Comparison of ENCODE assay signal across 27 cellular contexts in genomic region chr4:103264905-103265304, GRCh38.
"Had no signal": no experiment of that assay in that cellular context is flagged by ENCODE, and none has a peak within 500 bp of the region (broad histone marks: within the 10 kb centered on the region; RNA-seq: fewer than 3 reads in every experiment).

No MANE protein-coding gene starts in this region.

- ATAC-seq: stimulated activated effector memory CD8-positive, alpha-beta T cell treated with anti-CD3 and anti-CD28 coated beads, Interleukin-12 subunit alpha, Interleukin-12 subunit beta, amount 100 ng/mL, for 72 hours; stimulated activated memory B cell treated with anti-CD40 and anti-IgM and Interleukin-4, amounts not matched to agents 10 μg/mL and 1 μg/mL and 100 μg/mL, for 72 hours; stimulated activated naive B cell treated with anti-CD40 and anti-IgM and Interleukin-4, amounts not matched to agents 10 μg/mL and 1 μg/mL and 100 μg/mL, for 72 hours; stimulated activated naive CD8-positive, alpha-beta T cell treated with anti-CD3 and anti-CD28 coated beads, Interleukin-15, amount 100 ng/mL, for 72 hours; stimulated activated naive CD8-positive, alpha-beta T cell treated with anti-CD3 and anti-CD28 coated beads, Interleukin-15, Interleukin-2, amounts not matched to agents 100 U/mL and 50 U/mL, for 24 hours; upper lobe of right lung had no signal

- H3K27me3 ChIP-seq: stomach, suprapubic skin, testis, thyroid gland, tibial artery, tibial nerve, transverse colon, upper lobe of left lung, upper lobe of right lung, uterus, vagina had no signal

- H3K27ac ChIP-seq: stomach, suprapubic skin, testis, thoracic aorta, thyroid gland, tibial artery, tibial nerve, transverse colon, upper lobe of left lung, upper lobe of right lung, uterus, vagina had no signal

- H3K4me1 ChIP-seq: stomach, suprapubic skin, testis, thyroid gland, tibial artery, tibial nerve, transverse colon, upper lobe of left lung, upper lobe of right lung, uterus, vagina had no signal

- H3K4me3 ChIP-seq: stomach, suprapubic skin, testis, thoracic aorta, thyroid gland, tibial artery, tibial nerve, transverse colon, upper lobe of left lung, upper lobe of right lung, uterus, vagina had no signal

- DNase-seq: stimulated activated CD4-positive, alpha-beta T cell treated with anti-CD3 and anti-CD28 coated beads, Interleukin-2, amount 100 ng/mL, for 48 hours; stimulated activated CD4-positive, alpha-beta T cell treated with anti-CD3 and anti-CD28 coated beads, Interleukin-4, amount 100 ng/mL, for 1 hour; stimulated activated CD4-positive, alpha-beta T cell treated with anti-CD3 and anti-CD28 coated beads, Interleukin-4, amount 100 ng/mL, for 24 hours; stimulated activated CD4-positive, alpha-beta T cell treated with anti-CD3 and anti-CD28 coated beads, Interleukin-4, amount 100 ng/mL, for 4 hours; stimulated activated CD8-positive, alpha-beta memory T cell treated with anti-CD3 and anti-CD28 coated beads, Interleukin-4, amount 100 ng/mL, for 48 hours; stimulated activated naive B cell treated with anti-CD40 and anti-IgM and Interleukin-4, amounts not matched to agents 10 μg/mL and 1 μg/mL and 100 μg/mL, for 72 hours; stimulated activated naive CD4-positive, alpha-beta T cell; stimulated activated naive CD4-positive, alpha-beta T cell treated with Interleukin-2 at 50 U/mL for 16 hours; stimulated activated naive CD8-positive, alpha-beta T cell treated with anti-CD3 and anti-CD28 coated beads, Interleukin-15, amount 100 ng/mL, for 72 hours; stimulated activated naive CD8-positive, alpha-beta T cell treated with anti-CD3 and anti-CD28 coated beads, Interleukin-15, Interleukin-2, amounts not matched to agents 100 U/mL and 50 U/mL, for 24 hours; stomach; substantia nigra; testis; thyroid gland; tibial artery; transverse colon; trophoblast cell; upper lobe of left lung; upper lobe of right lung; uterus had no signal

- H3K36me3 ChIP-seq: stomach, suprapubic skin, thoracic aorta, thyroid gland, tibial artery, tibial nerve, transverse colon, upper lobe of left lung, upper lobe of right lung, uterus, vagina had no signal

- H3K9me3 ChIP-seq: stomach, testis, thoracic aorta, thyroid gland, tibial artery, tibial nerve, transverse colon, upper lobe of left lung, upper lobe of right lung, uterus, vagina had no signal

- FAIRE-seq: urothelium cell line had no signal
